ENCODE assay signal across 16 cellular contexts in the genomic region with DNA sequence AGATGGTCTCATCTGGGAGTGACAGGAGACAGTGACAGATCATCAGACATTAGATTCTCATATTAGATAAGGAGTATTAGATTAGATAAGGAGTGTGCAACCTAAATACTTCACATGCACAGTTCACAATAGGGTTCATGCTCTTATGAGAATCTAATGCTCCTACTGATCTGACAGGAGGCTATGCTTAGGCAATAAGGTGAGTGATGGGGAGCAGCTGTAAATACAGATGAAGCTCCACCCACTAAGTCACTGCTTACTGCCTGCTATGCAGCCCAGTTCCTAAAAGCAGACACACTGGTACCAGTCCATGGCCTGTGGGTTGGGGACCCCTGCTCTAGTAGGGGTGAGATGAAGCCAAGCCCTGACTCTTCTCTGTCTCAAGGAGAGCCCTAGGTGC. TPM values are rescaled to one million over a fixed set of nuclear protein-coding genes. Genes with fewer than 3 reads are reported as not detected.
DNase-seq lines count a peak whose midpoint lies in the region; ATAC-seq, FAIRE-seq and TF ChIP-seq lines count a peak whose summit lies in the region.
"Had no signal": no experiment of that assay in that cellular context is flagged by ENCODE, and none has a peak within 500 bp of the region (broad histone marks: within the 10 kb centered on the region; RNA-seq: fewer than 3 reads in every experiment).

No MANE protein-coding gene starts in this region.

- H3K36me3 Mint-ChIP-seq in activated naive CD8-positive, alpha-beta T cell treated with anti-CD3 and anti-CD28 coated beads, Interleukin-2, amount 50 U/mL, for 24 hours (ENCODE audit: low read depth), result no peaks in the 10 kb centered on the region
- H3K36me3 Mint-ChIP-seq: activated CD4-positive, alpha-beta memory T cell treated with anti-CD3 and anti-CD28 coated beads for 36 hours had no signal

- H3K9me3 ChIP-seq in cardiac muscle cell (ENCODE audit: low read depth), result no peaks in the 10 kb centered on the region
- H3K9me3 ChIP-seq in ascending aorta, result no peaks in the 10 kb centered on the region

- no peak for ATAC-seq in Right ventricle myocardium inferior
- ATAC-seq in activated naive CD8-positive, alpha-beta T cell treated with anti-CD3 and anti-CD28 coated beads, Interleukin-2, amount 50 U/mL, for 24 hours, result no peak

- H3K36me3 ChIP-seq in cardiac muscle cell, result no peaks in the 10 kb centered on the region
- H3K36me3 ChIP-seq in ascending aorta, result no peaks in the 10 kb centered on the region

- no peak overlapping the region for H3K27ac Mint-ChIP-seq in activated naive CD8-positive, alpha-beta T cell treated with anti-CD3 and anti-CD28 coated beads, Interleukin-2, amount 50 U/mL, for 24 hours
- H3K27ac Mint-ChIP-seq: activated CD4-positive, alpha-beta memory T cell treated with anti-CD3 and anti-CD28 coated beads for 36 hours; T-helper 2 cell treated with Interferon-gamma antibody and Interleukin-4, amounts not matched to agents 5 μg/mL and 100 μg/mL, for 36 hours had no signal

- no peak for FAIRE-seq in GM12891 (lab: Jason Lieb, UNC)

- TF ChIP-seq CTCF in cardiac muscle cell (IDR thresholded peaks at IDR 0.05; ENCODE audit: low read depth, low read length), result no peak
- no peak for TF ChIP-seq CTCF in ascending aorta (IDR thresholded peaks at IDR 0.05)
- no peak for TF ChIP-seq CTCF in foreskin fibroblast (IDR thresholded peaks at IDR 0.05; ENCODE audit: low read depth, low read length)
- no peak for TF ChIP-seq CTCF in GM13977 (IDR thresholded peaks at IDR 0.05; ENCODE audit: extremely low read depth, insufficient read depth, missing control alignments)

- H3K9me3 Mint-ChIP-seq in activated naive CD8-positive, alpha-beta T cell treated with anti-CD3 and anti-CD28 coated beads, Interleukin-2, amount 50 U/mL, for 24 hours, result no peaks in the 10 kb centered on the region
- H3K9me3 Mint-ChIP-seq: activated CD4-positive, alpha-beta memory T cell treated with anti-CD3 and anti-CD28 coated beads for 36 hours; central memory CD8-positive, alpha-beta T cell; T-helper 2 cell treated with Interferon-gamma antibody and Interleukin-4, amounts not matched to agents 5 μg/mL and 100 μg/mL, for 36 hours had no signal

- TF ChIP-seq POLR2A in GM12891 (IDR thresholded peaks at IDR 0.05; ENCODE audit: low read depth, low read length), result no peak

- no peak overlapping the region for H3K4me3 Mint-ChIP-seq in activated naive CD8-positive, alpha-beta T cell treated with anti-CD3 and anti-CD28 coated beads, Interleukin-2, amount 50 U/mL, for 24 hours
- H3K4me3 Mint-ChIP-seq: activated CD4-positive, alpha-beta memory T cell treated with anti-CD3 and anti-CD28 coated beads for 36 hours; central memory CD8-positive, alpha-beta T cell; T-helper 2 cell treated with Interferon-gamma antibody and Interleukin-4, amounts not matched to agents 5 μg/mL and 100 μg/mL, for 36 hours had no signal

- no peaks in the 10 kb centered on the region for H3K27me3 ChIP-seq in cardiac muscle cell
- H3K27me3 ChIP-seq in ascending aorta, result no peaks in the 10 kb centered on the region

- intact Hi-C loops in Right ventricle myocardium inferior (cut with DNase I) (no loop called here), ascending aorta (cut with DNase I) (no loop called here)

- H3K27me3 Mint-ChIP-seq in activated naive CD8-positive, alpha-beta T cell treated with anti-CD3 and anti-CD28 coated beads, Interleukin-2, amount 50 U/mL, for 24 hours, result peaks cover 57% of the 10 kb centered on the region

- H3K4me1 ChIP-seq in cardiac muscle cell (ENCODE audit: low read depth) (peaks cover 14% of the 10 kb centered on the region), ascending aorta (peaks cover 0 to 6% of the 10 kb centered on the region in 2 donors)

- peak overlapping the region; percentile 99 for H3K27ac ChIP-seq in cardiac muscle cell
- peak overlapping the region; percentile 65 to 72 for H3K27ac ChIP-seq in ascending aorta

- in situ Hi-C loops in GM13977 (cut with MboI; ENCODE audit: low pct_unique_long_range_greater_than_20kb, low sequenced_read_pairs, unreplicated experiment), result no loop called here

- DNase-seq in cardiac muscle cell (ENCODE audit: low read depth in 1 of 2, low spot score in 1 of 2) (peak in 1 of 2 donors; percentile 35), Right ventricle myocardium inferior (ENCODE audit: missing footprints) (no peak), ascending aorta (ENCODE audit: low spot score in 2 of 2) (no peak), foreskin fibroblast (peak; percentile 24 to 64), NCI-H2227 treated with DMSO at 0.1 percent for 48 hours (lab: John Stamatoyannopoulos, UW) (no peak), GM12891 (ENCODE audit: insufficient read length, low spot score) (no peak), GM13977 (ENCODE audit: low spot score) (no peak)
- DNase-seq in activated naive CD8-positive, alpha-beta T cell treated with anti-CD3 and anti-CD28 coated beads, Interleukin-2, amount 50 U/mL, for 24 hours, result no peak
- DNase-seq: activated CD4-positive, alpha-beta memory T cell treated with anti-CD3 and anti-CD28 coated beads for 36 hours; activated effector memory CD4-positive, alpha-beta T cell treated with anti-CD3 and anti-CD28 coated beads, Interleukin-2, amount 50 U/mL, for 16 hours; DMS79; NCI-H446 treated with DMSO at 0.1 percent for 48 hours had no signal

- H3K4me3 ChIP-seq in cardiac muscle cell (no peak overlapping the region), ascending aorta (no peak overlapping the region), foreskin fibroblast (ENCODE audit: low read depth in 1 of 2, low read length in 2 of 2) (no peak overlapping the region)

- H3K4me1 Mint-ChIP-seq in activated naive CD8-positive, alpha-beta T cell treated with anti-CD3 and anti-CD28 coated beads, Interleukin-2, amount 50 U/mL, for 24 hours, result no peaks in the 10 kb centered on the region
- H3K4me1 Mint-ChIP-seq: central memory CD8-positive, alpha-beta T cell had no signal

TF ChIP-seq in GM12891, 5 proteins besides CTCF, POLR2A, EP300 and RAD21:
- TF ChIP-seq SPI1 (IDR thresholded peaks at IDR 0.05; ENCODE audit: low read depth, low read length), result no peak
- TF ChIP-seq PAX5 (IDR thresholded peaks at IDR 0.05; ENCODE audit: insufficient read depth, low read length, severe bottlenecking), result no peak
- no peak for TF ChIP-seq TAF1 (IDR thresholded peaks at IDR 0.05; ENCODE audit: low read depth, low read length)
- TF ChIP-seq POLR2AphosphoS5 (IDR thresholded peaks at IDR 0.05; ENCODE audit: low read depth, low read length), result no peak
- TF ChIP-seq POU2F2 (IDR thresholded peaks at IDR 0.05; ENCODE audit: low read depth, low read length), result no peak

RNA-seq across cellular contexts. Expression of a gene that starts 10.0 kb away (rescaled TPM):
- total RNA-seq in cardiac muscle cell (not detected in 2 replicates), Right ventricle myocardium inferior (not detected), ascending aorta (not detected)
- polyA plus RNA-seq in cardiac muscle cell, result 0.37 TPM in 1 of 2 replicates, not detected in the other
- not detected for polyA plus RNA-seq in GM12891 (2012; ENCODE audit: low read depth, missing spikeins)
- total RNA-seq: activated CD4-positive, alpha-beta memory T cell treated with anti-CD3 and anti-CD28 coated beads for 36 hours; epithelial cell of proximal tubule; ureter had no signal

RNA-seq across cellular contexts. Expression of a gene that starts 13.5 kb away (rescaled TPM):
- total RNA-seq in cardiac muscle cell, result not detected in 2 replicates
- polyA plus RNA-seq in cardiac muscle cell, result 0.56 TPM in 1 of 2 replicates, not detected in the other
- total RNA-seq in Right ventricle myocardium inferior, result not detected
- total RNA-seq in ascending aorta, result not detected
- polyA plus RNA-seq in GM12891 (2012; ENCODE audit: low read depth, missing spikeins), result not detected
- total RNA-seq: activated CD4-positive, alpha-beta memory T cell treated with anti-CD3 and anti-CD28 coated beads for 36 hours; epithelial cell of proximal tubule; ureter had no signal

Comparison
In these comparisons a context has a peak if more than half of its experiments do, and no peak if none do; other contexts are left out.
1. DNase-seq: peak in foreskin fibroblast (2 of 2); none in Right ventricle myocardium inferior (single experiment), ascending aorta (0 of 2), activated naive CD8-positive, alpha-beta T cell treated with anti-CD3 and anti-CD28 coated beads, Interleukin-2, amount 50 U/mL, for 24 hours (single experiment), NCI-H2227 treated with DMSO at 0.1 percent for 48 hours (single experiment), GM12891 (single experiment) and GM13977 (single experiment).